28 cellular contexts compared by ENCODE assay signal in genomic region chr7:5374464-5374863, GRCh38.
"Had no signal": no experiment of that assay in that cellular context is flagged by ENCODE, and none has a peak within 500 bp of the region (broad histone marks: within the 10 kb centered on the region; RNA-seq: fewer than 3 reads in every experiment).

No MANE protein-coding gene starts in this region.

- H3K4me1 ChIP-seq: pancreas, prostate gland, suprapubic skin had no signal

- DNase-seq: heart left ventricle; hypothalamus; immature natural killer cell; kidney; left colon; left lung; mesendoderm; naive B cell; nucleus accumbens; pancreas; posterior cingulate gyrus; retina; right cardiac atrium; stimulated activated CD4-positive, alpha-beta T cell treated with anti-CD3 and anti-CD28 coated beads, Interleukin-12 subunit alpha, Interleukin-12 subunit beta, amount 100 ng/mL, for 4 hours; stimulated activated CD4-positive, alpha-beta T cell treated with anti-CD3 and anti-CD28 coated beads, Interleukin-15, amount 100 ng/mL, for 24 hours; stimulated activated CD4-positive, alpha-beta T cell treated with anti-CD3 and anti-CD28 coated beads, Interleukin-2, amount 100 ng/mL, for 24 hours; stimulated activated CD4-positive, alpha-beta T cell treated with anti-CD3 and anti-CD28 coated beads, Interleukin-4, amount 100 ng/mL, for 1 hour; stimulated activated naive CD4-positive, alpha-beta T cell treated with Interleukin-2 at 50 U/mL for 16 hours; tibial artery; trophoblast cell; upper lobe of right lung had no signal

- H3K27me3 Mint-ChIP-seq: naive B cell; natural killer cell treated with Interleukin-12 subunit alpha and Interleukin-12 subunit beta and Interleukin-15 and Interleukin-18, amount 100 ng/mL, for 72 hours had no signal

- H3K27ac Mint-ChIP-seq: mesothelial cell of epicardium; naive B cell; natural killer cell treated with Interleukin-12 subunit alpha and Interleukin-12 subunit beta and Interleukin-15 and Interleukin-18, amount 100 ng/mL, for 72 hours had no signal

- H3K4me3 ChIP-seq: heart left ventricle, left lung, lung, pancreas, prostate gland, suprapubic skin, thoracic aorta, tibial artery, upper lobe of right lung had no signal

- H3K9me3 Mint-ChIP-seq: immature natural killer cell; mesothelial cell of epicardium; naive B cell; natural killer cell treated with Interleukin-12 subunit alpha and Interleukin-12 subunit beta and Interleukin-15 and Interleukin-18, amount 100 ng/mL, for 72 hours; stimulated activated effector memory CD8-positive, alpha-beta T cell treated with anti-CD3 and anti-CD28 coated beads, Interleukin-12 subunit alpha, Interleukin-12 subunit beta, amount 100 ng/mL, for 72 hours had no signal

- H3K9me3 ChIP-seq: heart left ventricle, left lung, pancreas, prostate gland, suprapubic skin, thoracic aorta, tibial artery, upper lobe of right lung had no signal

- H3K4me3 Mint-ChIP-seq: immature natural killer cell; mesothelial cell of epicardium; natural killer cell treated with Interleukin-12 subunit alpha and Interleukin-12 subunit beta and Interleukin-15 and Interleukin-18, amount 100 ng/mL, for 72 hours; stimulated activated effector memory CD8-positive, alpha-beta T cell treated with anti-CD3 and anti-CD28 coated beads, Interleukin-12 subunit alpha, Interleukin-12 subunit beta, amount 100 ng/mL, for 72 hours had no signal

- H3K27me3 ChIP-seq: heart left ventricle, left lung, pancreas, suprapubic skin, tibial artery, upper lobe of right lung had no signal

- H3K27ac ChIP-seq: heart left ventricle, left lung, pancreas, prostate gland, suprapubic skin, thoracic aorta, tibial artery, upper lobe of right lung had no signal

- ATAC-seq: heart left ventricle; left colon; left lung; natural killer cell treated with Interleukin-12 subunit alpha and Interleukin-12 subunit beta and Interleukin-15 and Interleukin-18, amount 100 ng/mL, for 72 hours; pancreas; right cardiac atrium; stimulated activated effector memory CD8-positive, alpha-beta T cell treated with anti-CD3 and anti-CD28 coated beads, Interleukin-12 subunit alpha, Interleukin-12 subunit beta, amount 100 ng/mL, for 72 hours; upper lobe of right lung had no signal

- H3K4me1 Mint-ChIP-seq: mesothelial cell of epicardium had no signal
